In genomic region chr15:72230197-72231065, GRCh38 we compare ENCODE assay signal across 8 cellular contexts. TPM values are rescaled to one million over a fixed set of nuclear protein-coding genes. Genes with fewer than 3 reads are reported as not detected.
A peak's percentile ranks its signal among the peaks of the same experiment; 100 is the strongest.
DNase-seq lines count a peak whose midpoint lies in the region; ATAC-seq and TF ChIP-seq lines count a peak whose summit lies in the region.

No MANE protein-coding gene starts in this region.

- H3K27ac Mint-ChIP-seq in T-cell = peak overlapping the region; percentile 94 to 96

- H3K27me3 ChIP-seq in GM06990 (replicated peaks; ENCODE audit: control insufficient read depth, insufficient read depth, low read length) = no peaks in the 10 kb centered on the region
- H3K27me3 ChIP-seq in left ventricle myocardium inferior (ENCODE audit: low read depth) = no peaks in the 10 kb centered on the region

- TF ChIP-seq CTCF in GM06990 (IDR thresholded peaks at IDR 0.05; ENCODE audit: insufficient read depth, low read length, poor library complexity, severe bottlenecking) (no peak), left ventricle myocardium inferior (IDR thresholded peaks at IDR 0.05; ENCODE audit: borderline replicate concordance) (peak; percentile 25)

- intact Hi-C loops in left ventricle myocardium inferior (cut with micrococcal nuclease) (no loop called here), posterior cingulate gyrus (cut with DNase I) (loop anchor here (1.0 to 10.0 kb wide), 3 partner anchors 42 to 144 kb away; partner anchors contain the start of genes HEXA, MYO9A, PARP6 and SENP8)

- POLR2A ChIA-PET in T-cell (lab: Charles Lee) = interaction anchor here in 1 of 2 donors (0.6 kb wide), 1 partner anchor 458 kb away, joined by 10 read pairs; no protein-coding TSS in a partner anchor

- H3K27ac ChIP-seq in left ventricle myocardium inferior (replicated peaks) = peak overlapping the region; percentile 100

- DNase-seq in GM06990 (ENCODE audit: extremely low read depth, insufficient read length) = peak; percentile 85
- DNase-seq in NCI-H1048 (lab: John Stamatoyannopoulos, UW) = peak; percentile 55
- peak in 27 of 34 experiments; percentile 2 to 55 (median 25) for DNase-seq in T-cell
- peak; percentile 23 to 92 (median 82) for DNase-seq in amygdala (lab: John Stamatoyannopoulos, UW)
- peak; percentile 94 for DNase-seq in left ventricle myocardium inferior
- DNase-seq in posterior cingulate gyrus = peak; percentile 78 to 99 (median 89)
- peak; percentile 96 for DNase-seq in ureter (ENCODE audit: low spot score)

- ATAC-seq in T-cell (replicated peaks in 1 of 4) (peak; percentile 0 to 1 (median 0)), GM18511 (IDR thresholded peaks at IDR 0.05; ENCODE audit: unreplicated experiment) (no peak)

- H3K36me3 ChIP-seq in GM06990 (ENCODE audit: control insufficient read depth, insufficient read depth, low read length) (no peaks in the 10 kb centered on the region), left ventricle myocardium inferior (no peaks in the 10 kb centered on the region)

- H3K4me3 ChIP-seq in GM06990 (replicated peaks; ENCODE audit: low read depth, low read length) (peak overlapping the region; percentile 76), left ventricle myocardium inferior (peak overlapping the region; percentile 98)

- CTCF ChIA-PET in T-cell (lab: Charles Lee) = interaction anchor here (0.7 to 1.1 kb wide), 3 partner anchors 10 to 82 kb away, joined by 3 to 8 read pairs (median 3); no protein-coding TSS in a partner anchor

- H3K4me1 ChIP-seq in left ventricle myocardium inferior = peaks cover 70% of the 10 kb centered on the region

- H3K9me3 ChIP-seq in left ventricle myocardium inferior (replicated peaks) = no peaks in the 10 kb centered on the region

- H3K36me3 Mint-ChIP-seq in T-cell = peaks cover 3% of the 10 kb centered on the region

- peak overlapping the region; percentile 97 to 100 (median 97) for H3K4me3 Mint-ChIP-seq in T-cell

- no peaks in the 10 kb centered on the region for H3K9me3 Mint-ChIP-seq in T-cell

- peaks cover 53 to 61% (median 59%) of the 10 kb centered on the region in 3 donors for H3K4me1 Mint-ChIP-seq in T-cell

- no peaks in the 10 kb centered on the region for H3K27me3 Mint-ChIP-seq in T-cell

RNA-seq across cellular contexts. Expression of gene PKM, which starts 0.6 kb away (rescaled TPM):
- total RNA-seq in T-cell (100 to 1,000 TPM; 293 to 412 (median 370) TPM), left ventricle myocardium inferior (1,009 TPM), ureter (1,020 TPM)

RNA-seq across cellular contexts. Expression of gene GRAMD2A, which starts 32.8 kb away (rescaled TPM):
- total RNA-seq in T-cell (not detected), left ventricle myocardium inferior (not detected), ureter (3.1 TPM)

RNA-seq across cellular contexts. Expression of gene PARP6, which starts 41.9 kb away (rescaled TPM):
- 100 to 1,000 TPM in 3 of 5 donors, 10 to 100 TPM in 2; 94.4 to 132 (median 101) TPM for total RNA-seq in T-cell
- total RNA-seq in left ventricle myocardium inferior = 43.6 TPM
- total RNA-seq in ureter = 103 TPM

Comparison
In these comparisons a context has a peak if more than half of its experiments do, and no peak if none do; other contexts are left out.
1. DNase-seq: peak in every context shown above with its lines; median percentile 96 in ureter; 94 in left ventricle myocardium inferior; 89 in posterior cingulate gyrus; 85 in GM06990; 82 in amygdala; 55 in NCI-H1048; 25 in T-cell.